Comparison of ENCODE assay signal across 8 cellular contexts in the genomic region with DNA sequence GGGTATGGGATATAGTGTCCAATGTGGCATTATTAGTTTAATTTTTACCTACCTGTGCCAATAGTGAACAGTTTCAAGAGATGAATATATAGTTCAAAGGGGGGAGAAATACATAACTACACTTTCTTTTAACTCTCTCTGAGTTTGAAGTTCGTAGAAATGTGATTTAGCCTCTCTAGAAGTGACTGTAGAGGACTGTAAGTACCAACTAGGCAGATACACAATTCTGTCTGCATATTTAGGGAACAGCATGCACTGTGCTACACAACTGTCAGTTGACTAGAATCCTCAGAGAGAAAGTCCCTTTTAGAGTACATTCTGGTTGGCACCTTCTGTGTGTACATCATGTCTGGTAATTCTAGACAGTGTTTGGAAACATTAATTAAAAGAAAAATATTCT. TPM values are rescaled to one million over a fixed set of nuclear protein-coding genes. Genes with fewer than 3 reads are reported as not detected.
"Had no signal": no experiment of that assay in that cellular context is flagged by ENCODE, and none has a peak within 500 bp of the region (broad histone marks: within the 10 kb centered on the region; RNA-seq: fewer than 3 reads in every experiment).

No MANE protein-coding gene starts in this region.

- DNase-seq: IMR-90, KBM-7, KG1 had no signal

- H3K36me3 Mint-ChIP-seq: IgD-negative memory B cell had no signal

- H3K27me3 Mint-ChIP-seq: IgD-negative memory B cell had no signal

- ATAC-seq: HepG2, K562 had no signal

- H3K4me3 Mint-ChIP-seq: IgD-negative memory B cell had no signal

- H3K27ac Mint-ChIP-seq: IgD-negative memory B cell had no signal

RNA-seq across cellular contexts. Expression of gene ZNF90, which starts 17.5 kb away (rescaled TPM):
- total RNA-seq: HT-29, HT1080 had no signal

RNA-seq across cellular contexts. Expression of gene ZNF682, which starts 21.0 kb away (rescaled TPM):
- total RNA-seq: HT-29, HT1080 had no signal
